Comparison of ENCODE assay signal across 1 cellular context in genomic region chr14:102826161-102826560, GRCh38.
TF ChIP-seq lines count a peak whose summit lies in the region.

No MANE protein-coding gene starts in this region.

TF ChIP-seq in SK-N-SH treated with all-trans-retinoic acid at 6 μM for 48 hours, 23 proteins besides CTCF, POLR2A, EP300 and RAD21 (continued from another document):
- no peak for TF ChIP-seq TOX (CRISPR knock-in tag; IDR thresholded peaks at IDR 0.05; ENCODE audit: borderline replicate concordance)
